ENCODE assay signal across 8 cellular contexts in the genomic region with DNA sequence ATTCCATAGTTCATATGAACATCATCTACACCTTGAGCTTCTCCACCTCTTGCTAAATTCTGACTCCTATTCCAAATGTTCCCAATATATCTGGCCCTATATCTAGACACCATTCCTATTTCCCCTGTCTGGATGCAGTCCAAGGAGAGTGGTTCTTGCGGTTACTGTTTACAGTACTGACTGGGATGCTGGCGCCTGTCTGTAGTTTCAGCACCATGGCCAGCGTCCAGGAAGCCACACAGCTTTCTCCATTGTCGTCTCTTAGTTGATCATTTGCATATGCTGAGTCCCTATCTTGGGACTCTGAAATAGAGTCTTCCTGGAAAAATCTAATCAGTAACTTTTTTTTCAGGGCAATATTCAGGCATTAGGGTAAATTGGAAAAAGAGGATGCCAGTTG. TPM values are rescaled to one million over a fixed set of nuclear protein-coding genes. Genes with fewer than 3 reads are reported as not detected.
DNase-seq lines count a peak whose midpoint lies in the region; ATAC-seq and TF ChIP-seq lines count a peak whose summit lies in the region.
"Had no signal": no experiment of that assay in that cellular context is flagged by ENCODE, and none has a peak within 500 bp of the region (broad histone marks: within the 10 kb centered on the region; RNA-seq: fewer than 3 reads in every experiment).

No MANE protein-coding gene starts in this region.

- WGBS in heart right ventricle, 2 donors, result 1% methylated on average over 4 of the region's 4 CpGs

- H3K4me3 Mint-ChIP-seq in type B pancreatic cell, result no peak overlapping the region

- H3K4me1 ChIP-seq in heart right ventricle, result peaks cover 0 to 12% (median 0%) of the 10 kb centered on the region in 9 donors

- no peak for TF ChIP-seq CTCF in heart right ventricle (IDR thresholded peaks at IDR 0.05)
- no peak for TF ChIP-seq CTCF in type B pancreatic cell (conservative IDR thresholded peaks at IDR 0.05)

- H3K27me3 Mint-ChIP-seq in type B pancreatic cell, result no peaks in the 10 kb centered on the region

- H3K36me3 ChIP-seq in heart right ventricle, result no peaks in the 10 kb centered on the region

- peaks cover 13% of the 10 kb centered on the region for H3K9me3 Mint-ChIP-seq in type B pancreatic cell

- ATAC-seq in heart right ventricle, result peak in 4 of 8 donors; percentile 41 to 55 (median 49)

- intact Hi-C loops in heart right ventricle (cut with DNase I), result no loop called here

- no peaks in the 10 kb centered on the region for H3K36me3 Mint-ChIP-seq in type B pancreatic cell

- no peaks in the 10 kb centered on the region for H3K9me3 ChIP-seq in heart right ventricle

- no peak overlapping the region for H3K4me3 ChIP-seq in heart right ventricle

- peak; percentile 90 for DNase-seq in H4 (ENCODE audit: low spot score)
- peak; percentile 53 to 62 for DNase-seq in NOMO-1 (lab: John Stamatoyannopoulos, UW; ENCODE audit: unreplicated experiment in 2 of 2)
- DNase-seq in activated T-cell treated with anti-CD3 and anti-CD28 coated beads for 48 hours (ENCODE audit: low read depth), result peak; percentile 54
- peak; percentile 46 to 48 for DNase-seq in heart right ventricle
- peak; percentile 53 for DNase-seq in stimulated activated CD4-positive, alpha-beta T cell treated with anti-CD3 and anti-CD28 coated beads, Interleukin-2, amount 100 ng/mL, for 48 hours
- no peak for DNase-seq in ureter (ENCODE audit: low spot score)
- no peak for DNase-seq in type B pancreatic cell (ENCODE audit: extremely low spot score, unreplicated experiment)

- H3K4me1 Mint-ChIP-seq in type B pancreatic cell (ENCODE audit: unreplicated experiment), result no peaks in the 10 kb centered on the region

- H3K27ac Mint-ChIP-seq in type B pancreatic cell, result no peak overlapping the region

- peaks cover 0 to 74% (median 13%) of the 10 kb centered on the region in 7 donors for H3K27me3 ChIP-seq in heart right ventricle

- no peak overlapping the region for H3K27ac ChIP-seq in heart right ventricle

RNA-seq across cellular contexts. Expression of a gene that starts 14.9 kb away (rescaled TPM):
- not detected in 2 replicates for total RNA-seq in H4 (2014; rRNA removed; shearing (Covaris generic))
- 1 to 10 TPM in 1 of 10 donors, under 1 TPM in 1, not detected in 8; 0.76 to 2.5 TPM for total RNA-seq in heart right ventricle
- not detected for polyA plus RNA-seq in heart right ventricle
- not detected for total RNA-seq in ureter
- not detected in 2 replicates for total RNA-seq in type B pancreatic cell (ENCODE audit: low replicate concordance)

RNA-seq across cellular contexts. Expression of a gene that starts 44.4 kb away (rescaled TPM):
- 5.1 and 7.0 TPM in 2 replicates for total RNA-seq in H4 (2014; rRNA removed; shearing (Covaris generic))
- total RNA-seq in heart right ventricle (10 to 100 TPM in 5 of 10 donors, 1 to 10 TPM in 5; 5.3 to 22.8 (median 9.7) TPM), ureter (77.0 TPM), type B pancreatic cell (ENCODE audit: low replicate concordance) (16.1 and 24.3 TPM in 2 replicates)
- 10 to 100 TPM; 11.2 to 21.9 TPM for polyA plus RNA-seq in heart right ventricle
- total RNA-seq: mononuclear cell had no signal

RNA-seq across cellular contexts. Expression of a gene that starts 53.9 kb away (rescaled TPM):
- 0.33 and 0.64 TPM in 2 replicates for total RNA-seq in H4 (2014; rRNA removed; shearing (Covaris generic))
- total RNA-seq in heart right ventricle (1 to 10 TPM; 1.0 to 4.2 (median 1.5) TPM), ureter (10.2 TPM), type B pancreatic cell (ENCODE audit: low replicate concordance) (3.9 and 4.2 TPM in 2 replicates)
- 1 to 10 TPM; 1.6 to 2.6 TPM for polyA plus RNA-seq in heart right ventricle

RNA-seq across cellular contexts. Expression of a gene that starts 56.1 kb away (rescaled TPM):
- not detected in 2 replicates for total RNA-seq in H4 (2014; rRNA removed; shearing (Covaris generic))
- total RNA-seq in heart right ventricle, result 1 to 10 TPM in 6 of 10 donors, under 1 TPM in 4; 0.31 to 3.3 (median 1.2) TPM
- under 1 TPM; 0.22 to 0.87 TPM for polyA plus RNA-seq in heart right ventricle
- total RNA-seq in ureter, result 2.2 TPM
- not detected in 2 replicates for total RNA-seq in type B pancreatic cell (ENCODE audit: low replicate concordance)

Comparison
In these comparisons a context has a peak if more than half of its experiments do, and no peak if none do; other contexts are left out.
1. DNase-seq: peak in H4 (single experiment), NOMO-1 (2 of 2), activated T-cell treated with anti-CD3 and anti-CD28 coated beads for 48 hours (single experiment), heart right ventricle (2 of 2) and stimulated activated CD4-positive, alpha-beta T cell treated with anti-CD3 and anti-CD28 coated beads, Interleukin-2, amount 100 ng/mL, for 48 hours (2 of 2); none in ureter (single experiment) and type B pancreatic cell (single experiment).